Comparison of ENCODE assay signal across 8 cellular contexts in the genomic region with DNA sequence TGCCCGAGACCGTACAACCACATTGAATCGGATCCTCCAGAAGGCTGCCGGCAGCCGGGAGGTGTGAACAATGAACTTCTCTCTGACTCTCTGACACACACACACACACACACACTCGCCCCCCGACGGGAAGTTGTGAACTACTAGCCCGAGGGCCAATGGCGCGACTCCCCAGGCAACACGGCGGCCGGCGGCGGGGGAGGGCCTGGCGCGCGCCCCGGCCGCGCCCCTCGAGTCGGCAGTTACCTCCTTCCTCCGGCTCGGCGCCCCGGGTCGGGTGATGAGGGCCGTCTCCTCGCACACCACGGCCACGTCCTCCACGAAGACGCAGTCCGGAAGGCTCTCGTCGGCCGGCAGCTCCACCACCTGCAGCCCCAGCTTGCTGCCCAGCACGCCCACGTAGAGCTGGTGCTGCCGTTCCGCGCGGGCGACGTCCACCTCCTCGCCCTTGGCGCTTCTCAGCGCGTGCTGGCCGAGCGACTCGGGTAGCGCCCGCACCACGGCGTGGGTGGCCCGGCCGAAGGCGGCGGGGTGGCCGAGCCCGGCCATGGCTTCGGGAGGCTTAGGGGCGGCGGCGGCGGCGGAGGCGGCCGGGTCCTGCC. TPM values are rescaled to one million over a fixed set of nuclear protein-coding genes. Genes with fewer than 3 reads are reported as not detected.
DNase-seq lines count a peak whose midpoint lies in the region; ATAC-seq, FAIRE-seq and TF ChIP-seq lines count a peak whose summit lies in the region.

No MANE protein-coding gene starts in this region.

- no peak for TF ChIP-seq CTCF in AG09309 (IDR thresholded peaks at IDR 0.05; ENCODE audit: control insufficient read depth, insufficient read depth, low read depth, low read length, missing control alignments)
- no peak for TF ChIP-seq CTCF in adrenal gland (IDR thresholded peaks at IDR 0.05)
- TF ChIP-seq CTCF in heart left ventricle (IDR thresholded peaks at IDR 0.05): no peak
- no peak for TF ChIP-seq CTCF in pancreas (IDR thresholded peaks at IDR 0.05)

- H3K9me3 ChIP-seq in adrenal gland (replicated peaks in 1 of 3): no peaks in the 10 kb centered on the region
- no peaks in the 10 kb centered on the region for H3K9me3 ChIP-seq in heart left ventricle
- H3K9me3 ChIP-seq in pancreas: no peaks in the 10 kb centered on the region

- H3K27me3 ChIP-seq in adrenal gland: no peaks in the 10 kb centered on the region
- peaks cover 0 to 30% (median 0%) of the 10 kb centered on the region in 9 donors for H3K27me3 ChIP-seq in heart left ventricle
- H3K27me3 ChIP-seq in pancreas: no peaks in the 10 kb centered on the region

- WGBS in adrenal gland, 4 donors: 0 to 4% (median 1%) methylated on average over 16 to 72 of the region's 72 CpGs
- 0 to 1% (median 0%) methylated on average over 50 to 72 of the region's 72 CpGs for WGBS in heart left ventricle, 4 donors
- 0 to 1% methylated on average over 58 to 72 of the region's 72 CpGs for WGBS in pancreas, 2 donors

- H3K4me1 ChIP-seq in adrenal gland (replicated peaks in 1 of 2) (peaks cover 7 to 27% of the 10 kb centered on the region in 2 donors), heart left ventricle (peaks cover 0 to 22% (median 11%) of the 10 kb centered on the region in 12 donors), pancreas (peaks cover 31 to 43% (median 35%) of the 10 kb centered on the region in 3 donors)

- intact Hi-C loops in adrenal gland (cut with DNase I): loop anchor here in 1 of 2 donors (5.0 kb wide), 1 partner anchor 57 kb away; no protein-coding TSS in a partner anchor
- intact Hi-C loops in heart left ventricle (cut with DNase I): loop anchor here in 4 of 10 donors (2.0 to 10.0 kb wide), 4 partner anchors 57 to 160 kb away; a partner anchor contains a TSS
- intact Hi-C loops in pancreas (cut with DNase I): loop anchor here in 1 of 3 donors (10.0 kb wide), 1 partner anchor 50 kb away; no protein-coding TSS in a partner anchor

- DNase-seq in AG09309 (ENCODE audit: low read depth) (no peak), NCI-H69 (lab: John Stamatoyannopoulos, UW) (peak; percentile 76), adrenal gland (peak; percentile 52 to 72 (median 59)), heart left ventricle (peak; percentile 76 to 83 (median 79)), pancreas (peak; percentile 63 to 90 (median 74))

- no peak for TF ChIP-seq POLR2A in adrenal gland (IDR thresholded peaks at IDR 0.05)
- peak in 1 of 2 donors; percentile 46 for TF ChIP-seq POLR2A in heart left ventricle (IDR thresholded peaks at IDR 0.05)

- FAIRE-seq in pancreas (lab: Jason Lieb, UNC): no peak

- ATAC-seq in GM18520 (IDR thresholded peaks at IDR 0.05; ENCODE audit: unreplicated experiment) (peak; percentile 43), HG03135 (IDR thresholded peaks at IDR 0.05; ENCODE audit: unreplicated experiment) (peak; percentile 64), heart left ventricle (peak; percentile 45 to 87 (median 86)), pancreas (peak; percentile 47 to 77 (median 71)), HG02840 (IDR thresholded peaks at IDR 0.05; ENCODE audit: low FRiP score, unreplicated experiment) (no peak)

- peak overlapping the region; percentile 51 for H3K4me3 ChIP-seq in AG09309 (ENCODE audit: control insufficient read depth, low read depth, low read length)
- peak overlapping the region; percentile 9 to 65 (median 40) for H3K4me3 ChIP-seq in adrenal gland
- peak overlapping the region; percentile 3 to 79 (median 70) for H3K4me3 ChIP-seq in heart left ventricle
- H3K4me3 ChIP-seq in pancreas: peak overlapping the region; percentile 58 to 83 (median 70)

- H3K27ac ChIP-seq in adrenal gland (peak overlapping the region in 4 of 5 donors; percentile 48 to 83 (median 73)), heart left ventricle (peak overlapping the region; percentile 3 to 83 (median 72)), pancreas (peak overlapping the region; percentile 76 to 93 (median 91))

- H3K36me3 ChIP-seq in adrenal gland (replicated peaks in 1 of 2): no peaks in the 10 kb centered on the region
- no peaks in the 10 kb centered on the region for H3K36me3 ChIP-seq in heart left ventricle
- no peaks in the 10 kb centered on the region for H3K36me3 ChIP-seq in pancreas

RNA-seq across cellular contexts. Expression of a gene that starts 0.4 kb away (rescaled TPM):
- total RNA-seq in adrenal gland (10 to 100 TPM; 34.9 to 84.5 (median 66.5) TPM), heart left ventricle (10 to 100 TPM in 8 of 9 donors, 1 to 10 TPM in 1; 9.8 to 33.9 (median 18.0) TPM), pancreas (10 to 100 TPM; 20.9 to 34.2 (median 23.6) TPM)
- polyA plus RNA-seq in adrenal gland (10 to 100 TPM; 15.5 to 34.4 (median 17.3) TPM), heart left ventricle (10 to 100 TPM in 1 of 2 donors, 1 to 10 TPM in 1; 5.7 to 14.7 TPM), pancreas (10 to 100 TPM in 1 of 2 donors, 1 to 10 TPM in 1; 8.1 to 11.5 TPM)
